8 cellular contexts compared by ENCODE assay signal in genomic region chr6:41092421-41093140, GRCh38.
A peak's percentile ranks its signal among the peaks of the same experiment; 100 is the strongest.
DNase-seq lines count a peak whose midpoint lies in the region; ATAC-seq and TF ChIP-seq lines count a peak whose summit lies in the region.

No MANE protein-coding gene starts in this region.

- H3F3A ChIP-seq in OCI-LY1 (ENCODE audit: insufficient read depth, low read length) = no peaks in the 10 kb centered on the region

- H3K27me3 ChIP-seq in GM06990 (replicated peaks; ENCODE audit: control insufficient read depth, insufficient read depth, low read length) (no peaks in the 10 kb centered on the region), OCI-LY1 (ENCODE audit: insufficient read depth, low read length) (no peaks in the 10 kb centered on the region)

- H3K9ac ChIP-seq in OCI-LY1 (ENCODE audit: low read length) = no peak overlapping the region

- no peaks in the 10 kb centered on the region for H3K4me1 ChIP-seq in OCI-LY1 (ENCODE audit: insufficient read depth, low read length, severe bottlenecking)

- no peaks in the 10 kb centered on the region for H3K79me2 ChIP-seq in OCI-LY1 (ENCODE audit: insufficient read depth, low read length)

- ATAC-seq in GM21526 (IDR thresholded peaks at IDR 0.05; ENCODE audit: low FRiP score, unreplicated experiment) = no peak
- ATAC-seq in HG02571 (IDR thresholded peaks at IDR 0.05; ENCODE audit: unreplicated experiment) = no peak
- no peak for ATAC-seq in HG02970 (IDR thresholded peaks at IDR 0.05; ENCODE audit: low FRiP score, unreplicated experiment)

- H3K9me3 ChIP-seq in OCI-LY1 (ENCODE audit: low read length) = no peaks in the 10 kb centered on the region

- no peak overlapping the region for H3K27ac ChIP-seq in OCI-LY1 (ENCODE audit: low read depth, low read length, poor library complexity, severe bottlenecking)

- H3K4me3 ChIP-seq in AG09309 (ENCODE audit: control insufficient read depth, low read depth, low read length) (no peak overlapping the region), GM06990 (replicated peaks; ENCODE audit: low read depth, low read length) (no peak overlapping the region), OCI-LY1 (ENCODE audit: low read depth, low read length, poor library complexity, severe bottlenecking) (no peak overlapping the region), fibroblast of pulmonary artery (replicated peaks; ENCODE audit: low read depth, low read length) (no peak overlapping the region)

- DNase-seq in AG09309 (ENCODE audit: low read depth) (no peak), GM06990 (ENCODE audit: extremely low read depth, insufficient read length) (no peak), fibroblast of pulmonary artery (ENCODE audit: low read depth) (peak; percentile 56), HK-2 (ENCODE audit: unreplicated experiment) (no peak)

- H3K9me2 ChIP-seq in OCI-LY1 (ENCODE audit: low read depth, low read length) = no peaks in the 10 kb centered on the region

- H3K36me3 ChIP-seq in GM06990 (ENCODE audit: control insufficient read depth, insufficient read depth, low read length) = peaks cover 19% of the 10 kb centered on the region
- peaks cover 93% of the 10 kb centered on the region for H3K36me3 ChIP-seq in OCI-LY1 (ENCODE audit: insufficient read depth, low read length)

- no peaks in the 10 kb centered on the region for H4K20me1 ChIP-seq in OCI-LY1 (ENCODE audit: insufficient read depth, low read length)

- H2AFZ ChIP-seq in OCI-LY1 (ENCODE audit: low read length) = no peak overlapping the region

- TF ChIP-seq CTCF in AG09309 (IDR thresholded peaks at IDR 0.05; ENCODE audit: control insufficient read depth, insufficient read depth, low read depth, low read length, missing control alignments) = peak; percentile 46
- peak; percentile 46 for TF ChIP-seq CTCF in GM06990 (IDR thresholded peaks at IDR 0.05; ENCODE audit: insufficient read depth, low read length, poor library complexity, severe bottlenecking)
- peak; percentile 26 for TF ChIP-seq CTCF in OCI-LY1 (IDR thresholded peaks at IDR 0.05; ENCODE audit: low read length)
- peak; percentile 59 for TF ChIP-seq CTCF in fibroblast of pulmonary artery (IDR thresholded peaks at IDR 0.05; ENCODE audit: low read length, missing control alignments)

- no peak overlapping the region for H3K4me2 ChIP-seq in OCI-LY1 (ENCODE audit: low read length)
